14 cellular contexts compared by ENCODE assay signal in the genomic region with DNA sequence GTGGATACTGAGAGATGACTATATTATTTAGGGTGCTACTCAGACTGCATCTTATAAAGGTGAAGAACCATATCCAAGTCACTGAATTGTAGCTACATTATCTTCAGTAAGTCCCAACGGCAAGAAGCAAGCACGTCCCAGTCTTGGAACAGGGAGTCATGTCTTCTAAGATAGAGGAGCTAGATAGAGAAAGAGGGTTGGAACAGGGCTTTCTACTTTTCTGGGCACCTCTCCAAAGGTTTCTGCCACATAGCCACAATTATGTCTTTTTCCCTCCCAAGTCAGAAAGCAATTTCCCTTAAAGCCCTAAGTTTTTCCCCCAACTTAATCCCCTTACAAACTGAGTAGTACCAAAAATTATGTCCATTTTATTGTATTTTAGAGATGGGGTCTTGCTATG. TPM values are rescaled to one million over a fixed set of nuclear protein-coding genes. Genes with fewer than 3 reads are reported as not detected.
DNase-seq lines count a peak whose midpoint lies in the region; ATAC-seq and TF ChIP-seq lines count a peak whose summit lies in the region.
"Had no signal": no experiment of that assay in that cellular context is flagged by ENCODE, and none has a peak within 500 bp of the region (broad histone marks: within the 10 kb centered on the region; RNA-seq: fewer than 3 reads in every experiment).

No MANE protein-coding gene starts in this region.

- H3K4me3 Mint-ChIP-seq in IgD-negative memory B cell (peak overlapping the region in 2 of 4 donors; percentile 19 to 84), osteocyte (ENCODE audit: unreplicated experiment) (no peak overlapping the region)
- H3K4me3 Mint-ChIP-seq in activated CD8-positive, alpha-beta T cell treated with anti-CD3 and anti-CD28 coated beads, Interleukin-2, amount 10 ng/mL, durations not matched to agents 7 days and 5 days: no peak overlapping the region
- H3K4me3 Mint-ChIP-seq: mesothelial cell of epicardium had no signal

- H3K27me3 Mint-ChIP-seq in IgD-negative memory B cell (no peaks in the 10 kb centered on the region), osteocyte (ENCODE audit: unreplicated experiment) (no peaks in the 10 kb centered on the region)
- H3K27me3 Mint-ChIP-seq in activated CD8-positive, alpha-beta T cell treated with anti-CD3 and anti-CD28 coated beads, Interleukin-2, amount 10 ng/mL, durations not matched to agents 7 days and 5 days (ENCODE audit: low read depth): no peaks in the 10 kb centered on the region

- H3K27ac Mint-ChIP-seq in IgD-negative memory B cell: peak overlapping the region; percentile 8 to 36 (median 16)
- no peak overlapping the region for H3K27ac Mint-ChIP-seq in activated CD8-positive, alpha-beta T cell treated with anti-CD3 and anti-CD28 coated beads, Interleukin-2, amount 10 ng/mL, durations not matched to agents 7 days and 5 days
- H3K27ac Mint-ChIP-seq in osteocyte (ENCODE audit: unreplicated experiment): no peak overlapping the region
- H3K27ac Mint-ChIP-seq: mesothelial cell of epicardium had no signal

- no peak for TF ChIP-seq CTCF in fibroblast of the aortic adventitia (IDR thresholded peaks at IDR 0.05; ENCODE audit: insufficient read depth, low read length)
- no peak for TF ChIP-seq CTCF in osteocyte (IDR thresholded peaks at IDR 0.05)

- CTCF ChIA-PET in activated CD8-positive, alpha-beta T cell treated with anti-CD3 and anti-CD28 coated beads, Interleukin-2, amount 10 ng/mL, durations not matched to agents 7 days and 5 days (lab: Charles Lee): interaction anchor here (0.5 kb wide), 1 partner anchor 89 kb away, joined by 3 read pairs; no protein-coding TSS in a partner anchor

- H3K36me3 ChIP-seq in MG63: peaks cover 7% of the 10 kb centered on the region; the same call in 1 of the 2 replicates
- H3K36me3 ChIP-seq: vagina had no signal

- H3K4me1 Mint-ChIP-seq in IgD-negative memory B cell: peaks cover 28 to 42% (median 33%) of the 10 kb centered on the region in 3 donors
- H3K4me1 Mint-ChIP-seq in activated CD8-positive, alpha-beta T cell treated with anti-CD3 and anti-CD28 coated beads, Interleukin-2, amount 10 ng/mL, durations not matched to agents 7 days and 5 days (ENCODE audit: low read depth): peaks cover 27% of the 10 kb centered on the region
- peaks cover 25% of the 10 kb centered on the region for H3K4me1 Mint-ChIP-seq in osteocyte (ENCODE audit: unreplicated experiment)

- H3K36me3 Mint-ChIP-seq in IgD-negative memory B cell: no peaks in the 10 kb centered on the region
- H3K36me3 Mint-ChIP-seq in activated CD8-positive, alpha-beta T cell treated with anti-CD3 and anti-CD28 coated beads, Interleukin-2, amount 10 ng/mL, durations not matched to agents 7 days and 5 days (ENCODE audit: low read depth): peaks cover 4% of the 10 kb centered on the region
- no peaks in the 10 kb centered on the region for H3K36me3 Mint-ChIP-seq in osteocyte (ENCODE audit: unreplicated experiment)
- H3K36me3 Mint-ChIP-seq: mesothelial cell of epicardium had no signal

- no peak overlapping the region for H3K4me3 ChIP-seq in fibroblast of the aortic adventitia (ENCODE audit: low read depth, low read length)
- no peak overlapping the region for H3K4me3 ChIP-seq in MG63
- H3K4me3 ChIP-seq: vagina had no signal

- H3K9me3 Mint-ChIP-seq in IgD-negative memory B cell: no peaks in the 10 kb centered on the region
- H3K9me3 Mint-ChIP-seq in activated CD8-positive, alpha-beta T cell treated with anti-CD3 and anti-CD28 coated beads, Interleukin-2, amount 10 ng/mL, durations not matched to agents 7 days and 5 days (ENCODE audit: insufficient read depth): no peaks in the 10 kb centered on the region
- H3K9me3 Mint-ChIP-seq in osteocyte (ENCODE audit: unreplicated experiment): no peaks in the 10 kb centered on the region
- H3K9me3 Mint-ChIP-seq: mesothelial cell of epicardium had no signal

- H3K9me3 ChIP-seq in MG63: no peaks in the 10 kb centered on the region
- H3K9me3 ChIP-seq: vagina had no signal

- DNase-seq in A172 (ENCODE audit: low spot score): peak; percentile 52
- peak; percentile 80 for DNase-seq in amniotic epithelial cell (ENCODE audit: low read depth)
- DNase-seq in fibroblast of the aortic adventitia (ENCODE audit: low read depth): peak; percentile 86
- DNase-seq in MG63: no peak
- no peak for DNase-seq in activated CD8-positive, alpha-beta T cell treated with anti-CD3 and anti-CD28 coated beads, Interleukin-2, amount 10 ng/mL, durations not matched to agents 7 days and 5 days
- no peak for DNase-seq in osteocyte (ENCODE audit: extremely low spot score, unreplicated experiment)
- DNase-seq: activated T-cell treated with anti-CD3 and anti-CD28 coated beads, Interleukin-2, amount 50 U/mL, for 1 hour; aorta; DND-41; SHP77 had no signal

- POLR2A ChIA-PET in activated CD8-positive, alpha-beta T cell treated with anti-CD3 and anti-CD28 coated beads, Interleukin-2, amount 10 ng/mL, durations not matched to agents 7 days and 5 days (lab: Charles Lee): interaction anchor here (2.1 kb wide), 1 partner anchor 23 kb away, joined by 7 read pairs; a partner anchor contains a TSS

- H3K27me3 ChIP-seq in MG63: no peaks in the 10 kb centered on the region
- H3K27me3 ChIP-seq: vagina had no signal

- ATAC-seq in activated CD8-positive, alpha-beta T cell treated with anti-CD3 and anti-CD28 coated beads, Interleukin-2, amount 10 ng/mL, durations not matched to agents 7 days and 5 days: no peak
- no peak for ATAC-seq in GM19397 (IDR thresholded peaks at IDR 0.05; ENCODE audit: unreplicated experiment)

RNA-seq across cellular contexts. Expression of a gene that starts 22.4 kb away (rescaled TPM):
- total RNA-seq in A172 (2014; rRNA removed; shearing (Covaris generic)): 40.1 and 44.2 TPM in 2 replicates
- 119 TPM for polyA plus RNA-seq in IgD-negative memory B cell
- total RNA-seq in fibroblast of the aortic adventitia (ENCODE audit: low replicate concordance) (16.2 and 71.8 TPM in 2 replicates), osteocyte (85.7 and 102 TPM in 2 replicates)
- total RNA-seq in MG63 (2014; rRNA removed; shearing (Covaris generic); ENCODE audit: low replicate concordance): 14.8 and 15.0 TPM in 2 replicates
- 100 to 1,000 TPM; 105 to 106 TPM for total RNA-seq in activated CD8-positive, alpha-beta T cell treated with anti-CD3 and anti-CD28 coated beads, Interleukin-2, amount 10 ng/mL, durations not matched to agents 7 days and 5 days

RNA-seq across cellular contexts. Expression of a gene that starts 46.8 kb away (rescaled TPM):
- total RNA-seq in A172 (2014; rRNA removed; shearing (Covaris generic)): 12.1 and 12.7 TPM in 2 replicates
- 2.2 TPM for polyA plus RNA-seq in IgD-negative memory B cell
- total RNA-seq in fibroblast of the aortic adventitia (ENCODE audit: low replicate concordance) (11.6 and 25.0 TPM in 2 replicates), osteocyte (20.1 and 21.8 TPM in 2 replicates)
- 3.8 and 9.0 TPM in 2 replicates for total RNA-seq in MG63 (2014; rRNA removed; shearing (Covaris generic); ENCODE audit: low replicate concordance)
- 10 to 100 TPM; 26.7 to 36.5 TPM for total RNA-seq in activated CD8-positive, alpha-beta T cell treated with anti-CD3 and anti-CD28 coated beads, Interleukin-2, amount 10 ng/mL, durations not matched to agents 7 days and 5 days

RNA-seq across cellular contexts. Expression of a gene that starts 47.0 kb away (rescaled TPM):
- 13.3 and 14.6 TPM in 2 replicates for total RNA-seq in A172 (2014; rRNA removed; shearing (Covaris generic))
- polyA plus RNA-seq in IgD-negative memory B cell: 3.9 TPM
- total RNA-seq in fibroblast of the aortic adventitia (ENCODE audit: low replicate concordance): 9.3 and 27.0 TPM in 2 replicates
- total RNA-seq in MG63 (2014; rRNA removed; shearing (Covaris generic); ENCODE audit: low replicate concordance): 5.2 TPM in 2 replicates
- 10 to 100 TPM; 45.9 to 46.6 TPM for total RNA-seq in activated CD8-positive, alpha-beta T cell treated with anti-CD3 and anti-CD28 coated beads, Interleukin-2, amount 10 ng/mL, durations not matched to agents 7 days and 5 days
- 7.0 and 8.0 TPM in 2 replicates for total RNA-seq in osteocyte

RNA-seq across cellular contexts. Expression of a gene that starts 55.2 kb away (rescaled TPM):
- total RNA-seq in A172 (2014; rRNA removed; shearing (Covaris generic)): 87.7 and 134 TPM in 2 replicates
- 7.6 TPM for polyA plus RNA-seq in IgD-negative memory B cell
- total RNA-seq in fibroblast of the aortic adventitia (ENCODE audit: low replicate concordance): 83.3 and 475 TPM in 2 replicates
- 90.5 and 117 TPM in 2 replicates for total RNA-seq in MG63 (2014; rRNA removed; shearing (Covaris generic); ENCODE audit: low replicate concordance)
- 10 to 100 TPM; 31.5 to 34.4 TPM for total RNA-seq in activated CD8-positive, alpha-beta T cell treated with anti-CD3 and anti-CD28 coated beads, Interleukin-2, amount 10 ng/mL, durations not matched to agents 7 days and 5 days
- total RNA-seq in osteocyte: 90.8 and 91.0 TPM in 2 replicates

Comparison
In these comparisons a context has a peak if more than half of its experiments do, and no peak if none do; other contexts are left out.
1. DNase-seq: peak in A172 (single experiment), amniotic epithelial cell (single experiment) and fibroblast of the aortic adventitia (single experiment); none in MG63 (single experiment), activated CD8-positive, alpha-beta T cell treated with anti-CD3 and anti-CD28 coated beads, Interleukin-2, amount 10 ng/mL, durations not matched to agents 7 days and 5 days (single experiment) and osteocyte (single experiment).
2. H3K27ac Mint-ChIP-seq: peak in IgD-negative memory B cell (3 of 3); none in activated CD8-positive, alpha-beta T cell treated with anti-CD3 and anti-CD28 coated beads, Interleukin-2, amount 10 ng/mL, durations not matched to agents 7 days and 5 days (single experiment) and osteocyte (single experiment).